1 cellular context compared by ENCODE assay signal in the genomic region with DNA sequence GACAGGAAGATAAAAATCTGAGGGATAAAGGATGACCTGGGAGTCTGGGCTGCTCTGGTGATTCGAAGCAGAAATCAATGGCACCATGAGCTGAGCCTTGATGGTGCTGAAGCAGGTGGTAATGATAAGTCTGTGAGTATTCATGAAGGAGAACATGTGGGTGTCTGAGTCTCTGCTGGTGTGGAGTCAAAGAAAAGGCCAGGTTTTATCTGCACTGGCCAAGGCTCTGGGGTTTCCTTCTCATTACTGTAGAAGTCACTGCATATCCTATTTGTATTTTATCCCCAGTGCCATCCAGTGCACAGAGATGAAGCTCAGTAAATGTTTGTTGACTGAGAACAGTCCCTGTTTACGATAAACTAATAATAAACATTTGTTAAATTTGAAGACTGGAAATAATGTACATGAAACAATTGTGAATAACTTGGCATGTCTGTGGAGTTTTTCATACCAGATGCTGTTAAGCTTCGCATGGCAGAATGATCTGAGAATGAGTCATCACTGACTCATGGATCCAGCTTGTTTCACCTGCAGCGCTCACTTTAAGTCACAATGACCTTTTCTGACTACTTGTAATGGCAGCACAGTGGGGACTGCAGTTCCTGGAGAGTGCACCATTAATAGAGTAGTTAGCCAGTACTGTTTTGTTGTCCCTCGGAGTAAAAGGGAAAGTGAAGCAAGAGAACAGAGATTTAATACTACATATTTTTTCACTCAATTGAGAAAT.
TF ChIP-seq lines count a peak whose summit lies in the region.

No MANE protein-coding gene starts in this region.

TF ChIP-seq in HCT116, 20 proteins besides CTCF, POLR2A, EP300 and RAD21 (continued from another document):
- peak; percentile 41 for TF ChIP-seq ZBTB33 (IDR thresholded peaks at IDR 0.05; ENCODE audit: extremely low read depth, insufficient replicate concordance, low read length)
- peak; percentile 77 for TF ChIP-seq TCF7L2 (IDR thresholded peaks at IDR 0.05; ENCODE audit: borderline replicate concordance, extremely low read depth, insufficient read depth, insufficient read length)
- TF ChIP-seq, protein P1, sequence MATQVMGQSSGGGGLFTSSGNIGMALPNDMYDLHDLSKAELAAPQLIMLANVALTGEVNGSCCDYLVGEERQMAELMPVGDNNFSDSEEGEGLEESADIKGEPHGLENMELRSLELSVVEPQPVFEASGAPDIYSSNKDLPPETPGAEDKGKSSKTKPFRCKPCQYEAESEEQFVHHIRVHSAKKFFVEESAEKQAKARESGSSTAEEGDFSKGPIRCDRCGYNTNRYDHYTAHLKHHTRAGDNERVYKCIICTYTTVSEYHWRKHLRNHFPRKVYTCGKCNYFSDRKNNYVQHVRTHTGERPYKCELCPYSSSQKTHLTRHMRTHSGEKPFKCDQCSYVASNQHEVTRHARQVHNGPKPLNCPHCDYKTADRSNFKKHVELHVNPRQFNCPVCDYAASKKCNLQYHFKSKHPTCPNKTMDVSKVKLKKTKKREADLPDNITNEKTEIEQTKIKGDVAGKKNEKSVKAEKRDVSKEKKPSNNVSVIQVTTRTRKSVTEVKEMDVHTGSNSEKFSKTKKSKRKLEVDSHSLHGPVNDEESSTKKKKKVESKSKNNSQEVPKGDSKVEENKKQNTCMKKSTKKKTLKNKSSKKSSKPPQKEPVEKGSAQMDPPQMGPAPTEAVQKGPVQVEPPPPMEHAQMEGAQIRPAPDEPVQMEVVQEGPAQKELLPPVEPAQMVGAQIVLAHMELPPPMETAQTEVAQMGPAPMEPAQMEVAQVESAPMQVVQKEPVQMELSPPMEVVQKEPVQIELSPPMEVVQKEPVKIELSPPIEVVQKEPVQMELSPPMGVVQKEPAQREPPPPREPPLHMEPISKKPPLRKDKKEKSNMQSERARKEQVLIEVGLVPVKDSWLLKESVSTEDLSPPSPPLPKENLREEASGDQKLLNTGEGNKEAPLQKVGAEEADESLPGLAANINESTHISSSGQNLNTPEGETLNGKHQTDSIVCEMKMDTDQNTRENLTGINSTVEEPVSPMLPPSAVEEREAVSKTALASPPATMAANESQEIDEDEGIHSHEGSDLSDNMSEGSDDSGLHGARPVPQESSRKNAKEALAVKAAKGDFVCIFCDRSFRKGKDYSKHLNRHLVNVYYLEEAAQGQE (IDR thresholded peaks at IDR 0.05; ENCODE audit: low read depth), result no peak
- TF ChIP-seq CEBPB (IDR thresholded peaks at IDR 0.05; ENCODE audit: low read depth), result peak; percentile 75
- TF ChIP-seq YY1 (IDR thresholded peaks at IDR 0.05; ENCODE audit: extremely low read depth, insufficient replicate concordance, low read depth, low read length), result peak; percentile 87
- TF ChIP-seq SP1 (IDR thresholded peaks at IDR 0.05; ENCODE audit: low read depth), result peak; percentile 96
- peak; percentile 71 for TF ChIP-seq SIN3A (IDR thresholded peaks at IDR 0.05; ENCODE audit: low read depth)
- no peak for TF ChIP-seq EZH2 (IDR thresholded peaks at IDR 0.05)
- TF ChIP-seq JUND (IDR thresholded peaks at IDR 0.05), result peak; percentile 99
- peak; percentile 100 for TF ChIP-seq FOSL1 (IDR thresholded peaks at IDR 0.05; ENCODE audit: low read depth)
- TF ChIP-seq EZH2phosphoT487 (IDR thresholded peaks at IDR 0.05; ENCODE audit: borderline replicate concordance), result no peak
